Comparison of ENCODE assay signal across 1 cellular context in genomic region chr12:109428038-109428629, GRCh38.
TF ChIP-seq lines count a peak whose summit lies in the region.

No MANE protein-coding gene starts in this region.

TF ChIP-seq in HepG2, 621 proteins besides CTCF, POLR2A, EP300 and RAD21 (continued from another document and continues in another):
- TF ChIP-seq ZBTB40 (IDR thresholded peaks at IDR 0.05) (no peak), ZBTB40 (CRISPR knock-in tag; IDR thresholded peaks at IDR 0.05) (no peak), KLF15 (CRISPR knock-in tag; IDR thresholded peaks at IDR 0.05; ENCODE audit: borderline replicate concordance) (no peak), NFE2L1 (CRISPR knock-in tag; IDR thresholded peaks at IDR 0.05; ENCODE audit: borderline replicate concordance) (no peak), ARID5B (CRISPR knock-in tag; IDR thresholded peaks at IDR 0.05) (peak; percentile 40), SALL1 (CRISPR knock-in tag; IDR thresholded peaks at IDR 0.05) (0 out of 2 replicates have a peak, but pooled peaks have one; percentile 26), SMC3 (IDR thresholded peaks at IDR 0.05; ENCODE audit: low read length) (peak; percentile 50; the same call in 1 of the 2 replicates), RXRB (CRISPR knock-in tag; IDR thresholded peaks at IDR 0.05; ENCODE audit: borderline replicate concordance) (peak; percentile 12; the same call in 1 of the 2 replicates), HOXA3 (CRISPR knock-in tag; IDR thresholded peaks at IDR 0.05) (no peak), KIAA2018 (CRISPR knock-in tag; IDR thresholded peaks at IDR 0.05; ENCODE audit: borderline replicate concordance) (no peak), CHCHD3 (CRISPR knock-in tag; IDR thresholded peaks at IDR 0.05) (no peak), HMGA1 (CRISPR knock-in tag; conservative IDR thresholded peaks at IDR 0.05) (no peak), ATF7-NPFF (CRISPR knock-in tag; IDR thresholded peaks at IDR 0.05; ENCODE audit: low read depth) (no peak), ZBTB49 (CRISPR knock-in tag; IDR thresholded peaks at IDR 0.05; ENCODE audit: borderline replicate concordance) (no peak), SNRNP70 (IDR thresholded peaks at IDR 0.05; ENCODE audit: low read depth, low read length) (no peak), SMAD3 (CRISPR knock-in tag; IDR thresholded peaks at IDR 0.05) (no peak), ZNF784 (CRISPR knock-in tag; IDR thresholded peaks at IDR 0.05; ENCODE audit: borderline replicate concordance) (no peak), ZNF839 (CRISPR knock-in tag; IDR thresholded peaks at IDR 0.05; ENCODE audit: borderline replicate concordance) (no peak), IRF2 (CRISPR knock-in tag; IDR thresholded peaks at IDR 0.05) (no peak), FIP1L1 (IDR thresholded peaks at IDR 0.05; ENCODE audit: borderline replicate concordance, insufficient read depth, low read depth, low read length) (no peak), NR2C2 (CRISPR knock-in tag; IDR thresholded peaks at IDR 0.05; ENCODE audit: borderline replicate concordance) (no peak), E2F1 (CRISPR knock-in tag; IDR thresholded peaks at IDR 0.05) (no peak)
